ENCODE assay signal across 18 cellular contexts in the genomic region with DNA sequence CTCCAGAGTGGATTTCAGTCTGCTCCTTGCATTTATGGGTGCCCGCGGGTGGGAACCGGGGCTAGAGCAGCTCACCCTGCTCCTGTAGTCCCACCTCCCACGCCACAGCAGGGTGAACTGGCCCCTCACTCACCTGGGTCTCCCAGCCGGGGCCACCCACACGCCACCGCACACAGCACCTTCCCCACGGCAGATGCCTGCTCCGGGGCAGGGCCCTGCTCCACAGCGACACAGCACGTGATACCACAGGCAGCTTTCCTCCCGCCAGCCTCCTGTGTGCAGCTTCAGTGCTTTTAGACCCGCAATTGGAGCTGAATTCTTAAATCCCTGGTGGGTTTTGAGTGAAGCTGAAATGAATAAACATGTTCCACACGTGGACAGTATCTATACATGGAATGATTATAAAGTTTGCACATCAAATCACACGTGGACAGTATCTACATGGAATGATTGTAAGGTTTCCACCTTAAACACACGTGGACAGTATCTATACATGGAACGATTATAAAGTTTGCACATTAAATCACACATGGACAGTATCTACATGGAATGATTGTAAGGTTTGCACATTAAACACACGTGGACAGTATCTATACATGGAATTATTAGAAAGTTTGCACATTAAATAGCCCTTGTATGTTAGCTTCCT.
DNase-seq lines count a peak whose midpoint lies in the region; ATAC-seq and TF ChIP-seq lines count a peak whose summit lies in the region.
"Had no signal": no experiment of that assay in that cellular context is flagged by ENCODE, and none has a peak within 500 bp of the region (broad histone marks: within the 10 kb centered on the region; RNA-seq: fewer than 3 reads in every experiment).

No MANE protein-coding gene starts in this region.

- H4K20me1 ChIP-seq in BLaER1 = peaks cover 62% of the 10 kb centered on the region; the same call in 1 of the 2 replicates

- CTCF ChIA-PET in GM10248 (lab: Yijun Ruan, JAX) = interaction anchor here (0.7 to 1.4 kb wide), 2 partner anchors 9 to 11 kb away, joined by 4 read pairs; no protein-coding TSS in a partner anchor

- H3K4me3 ChIP-seq in BLaER1 (no peak overlapping the region), RWPE2 (ENCODE audit: severe bottlenecking) (no peak overlapping the region)
- H3K4me3 ChIP-seq: ascending aorta, tibial nerve had no signal

- H3K9me3 ChIP-seq in BLaER1 (no peaks in the 10 kb centered on the region), RWPE2 (ENCODE audit: severe bottlenecking) (no peaks in the 10 kb centered on the region)
- H3K9me3 ChIP-seq: ascending aorta, tibial nerve had no signal

- DNase-seq in activated CD4-positive, alpha-beta T cell treated with anti-CD3 and anti-CD28 coated beads for 48 hours = peak; percentile 30
- no peak for DNase-seq in activated CD4-positive, alpha-beta T cell treated with anti-CD3 and anti-CD28 coated beads, Interleukin-2, amount 50 U/mL, for 4 hours
- peak; percentile 39 for DNase-seq in RWPE2 (ENCODE audit: low spot score)
- peak; percentile 64 for DNase-seq in left kidney (ENCODE audit: low read depth, low spot score)
- DNase-seq in GM10248 (ENCODE audit: extremely low spot score) = no peak
- no peak for DNase-seq in LoVo (ENCODE audit: low spot score)
- DNase-seq: activated naive CD4-positive, alpha-beta T cell treated with anti-CD3 and anti-CD28 coated beads, Interleukin-2, amount 50 U/mL, for 16 hours; HCEC 1CT; naive B cell; NCI-H146; NCI-H2107; occipital lobe; small intestine had no signal

- TF ChIP-seq CTCF in RWPE2 (IDR thresholded peaks at IDR 0.05; ENCODE audit: poor library complexity, severe bottlenecking) = no peak
- no peak for TF ChIP-seq CTCF in GM10248 (IDR thresholded peaks at IDR 0.05; ENCODE audit: control extremely low read depth, extremely low read depth, low read depth, missing control alignments)

- H3K36me3 ChIP-seq in BLaER1 (no peaks in the 10 kb centered on the region), RWPE2 (ENCODE audit: low read depth) (no peaks in the 10 kb centered on the region)
- H3K36me3 ChIP-seq: ascending aorta, tibial nerve had no signal

- no peaks in the 10 kb centered on the region for H3K27me3 ChIP-seq in BLaER1
- no peaks in the 10 kb centered on the region for H3K27me3 ChIP-seq in RWPE2 (ENCODE audit: insufficient read depth, poor library complexity, severe bottlenecking)
- H3K27me3 ChIP-seq: ascending aorta, tibial nerve had no signal

- H3K4me1 ChIP-seq in BLaER1 = peaks cover 65% of the 10 kb centered on the region
- H3K4me1 ChIP-seq in RWPE2 (ENCODE audit: insufficient read depth, poor library complexity, severe bottlenecking) = peaks cover 7% of the 10 kb centered on the region

- POLR2A ChIA-PET in GM10248 (lab: Yijun Ruan, JAX) = no interaction called here

- H3K27ac ChIP-seq in BLaER1 (no peak overlapping the region), RWPE2 (ENCODE audit: poor library complexity, severe bottlenecking) (no peak overlapping the region)
- H3K27ac ChIP-seq: ascending aorta, VCaP had no signal

- H3K4me2 ChIP-seq in BLaER1 = peak overlapping the region; percentile 57

- ATAC-seq in RWPE2 (ENCODE audit: low read depth) (no peak), HG02885 (IDR thresholded peaks at IDR 0.05; ENCODE audit: poor library complexity, unreplicated experiment) (no peak)

- H3K9ac ChIP-seq in BLaER1 = no peak overlapping the region

Comparison
In these comparisons a context has a peak if more than half of its experiments do, and no peak if none do; other contexts are left out.
1. DNase-seq: peak in activated CD4-positive, alpha-beta T cell treated with anti-CD3 and anti-CD28 coated beads for 48 hours (single experiment), RWPE2 (single experiment) and left kidney (single experiment); none in activated CD4-positive, alpha-beta T cell treated with anti-CD3 and anti-CD28 coated beads, Interleukin-2, amount 50 U/mL, for 4 hours (0 of 2), GM10248 (single experiment) and LoVo (single experiment).